In genomic region chr10:77746313-77746712, GRCh38 we compare ENCODE assay signal across 16 cellular contexts.
DNase-seq lines count a peak whose midpoint lies in the region; ATAC-seq and TF ChIP-seq lines count a peak whose summit lies in the region.
"Had no signal": no experiment of that assay in that cellular context is flagged by ENCODE, and none has a peak within 500 bp of the region (broad histone marks: within the 10 kb centered on the region; RNA-seq: fewer than 3 reads in every experiment).

No MANE protein-coding gene starts in this region.

- ATAC-seq in aorta (ENCODE audit: low FRiP score) = peak; percentile 71
- ATAC-seq: activated CD8-positive, alpha-beta T cell treated with anti-CD3 and anti-CD28 coated beads, Interleukin-2, amount 10 ng/mL, durations not matched to agents 7 days and 5 days; HepG2 had no signal

- intact Hi-C loops in cardiac septum (cut with DNase I) = no loop called here
- intact Hi-C loops in aorta (cut with DNase I) = no loop called here

- WGBS in aorta, 2 donors = 81 to 85% methylated on average over 8 of the region's 8 CpGs

- H3K27me3 ChIP-seq in cardiac muscle cell (no peaks in the 10 kb centered on the region), brain microvascular endothelial cell (replicated peaks) (no peaks in the 10 kb centered on the region), aorta (ENCODE audit: control insufficient read depth in 1 of 2, insufficient read depth in 2 of 2, low read length in 1 of 2) (no peaks in the 10 kb centered on the region)
- H3K27me3 ChIP-seq: Peyer's patch, thyroid gland had no signal

- no peak for TF ChIP-seq CTCF in cardiac muscle cell (IDR thresholded peaks at IDR 0.05; ENCODE audit: low read depth, low read length)
- TF ChIP-seq CTCF in brain microvascular endothelial cell (IDR thresholded peaks at IDR 0.05; ENCODE audit: low read depth, low read length, missing control alignments) = no peak
- no peak for TF ChIP-seq CTCF in coronary artery (IDR thresholded peaks at IDR 0.05)

- no peak overlapping the region for H3K4me3 ChIP-seq in cardiac muscle cell
- H3K4me3 ChIP-seq in brain microvascular endothelial cell (ENCODE audit: low read depth, low read length) = no peak overlapping the region
- no peak overlapping the region for H3K4me3 ChIP-seq in aorta (ENCODE audit: low read length in 2 of 2)
- no peak overlapping the region for H3K4me3 ChIP-seq in coronary artery
- H3K4me3 ChIP-seq: Peyer's patch, thyroid gland had no signal

- no peaks in the 10 kb centered on the region for H3K36me3 ChIP-seq in cardiac muscle cell
- H3K36me3 ChIP-seq in brain microvascular endothelial cell (replicated peaks) = no peaks in the 10 kb centered on the region
- H3K36me3 ChIP-seq in aorta (ENCODE audit: control insufficient read depth in 1 of 2, insufficient read depth in 2 of 2, low read length in 1 of 2) = no peaks in the 10 kb centered on the region
- H3K36me3 ChIP-seq: Peyer's patch, thyroid gland had no signal

- no peaks in the 10 kb centered on the region for H3K9me3 ChIP-seq in cardiac muscle cell (ENCODE audit: low read depth)
- H3K9me3 ChIP-seq in aorta (ENCODE audit: control insufficient read depth, low read length) = peaks cover 1% of the 10 kb centered on the region
- H3K9me3 ChIP-seq: Peyer's patch, thyroid gland had no signal

- in situ Hi-C loops in brain microvascular endothelial cell (cut with HindIII; ENCODE audit: low pct_ligation_motif_present, low sequenced_read_pairs) = no loop called here

- H3K27ac ChIP-seq in cardiac muscle cell = peak overlapping the region; percentile 45
- no peak overlapping the region for H3K27ac ChIP-seq in brain microvascular endothelial cell
- H3K27ac ChIP-seq in aorta (ENCODE audit: low read depth in 1 of 2, low read length in 2 of 2) = no peak overlapping the region
- no peak overlapping the region for H3K27ac ChIP-seq in coronary artery
- H3K27ac ChIP-seq: Peyer's patch, thyroid gland had no signal

- DNase-seq in cardiac muscle cell (ENCODE audit: low read depth in 1 of 2, low spot score in 1 of 2) (peak in 1 of 2 donors; percentile 70), cardiac septum (ENCODE audit: low spot score) (no peak), brain microvascular endothelial cell (peak; percentile 83), iris pigment epithelial cell (ENCODE audit: low read depth) (peak; percentile 85), aorta (peak in 1 of 2 donors; percentile 60), coronary artery (ENCODE audit: low spot score) (no peak), NCI-H345 (lab: John Stamatoyannopoulos, UW) (no peak), activated gamma-delta T cell (lab: John Stamatoyannopoulos, UW) (no peak)
- DNase-seq: 8988T; activated CD8-positive, alpha-beta T cell treated with anti-CD3 and anti-CD28 coated beads, Interleukin-2, amount 10 ng/mL, durations not matched to agents 7 days and 5 days; activated naive CD4-positive, alpha-beta T cell; glutamatergic neuron; NCI-H510A treated with DMSO at 0.1 percent for 48 hours; Peyer's patch; thyroid gland had no signal

- H3K4me1 ChIP-seq in cardiac muscle cell (ENCODE audit: low read depth) (peaks cover 16% of the 10 kb centered on the region), aorta (ENCODE audit: control insufficient read depth in 1 of 2, insufficient read depth in 2 of 2, low read length in 2 of 2) (no peaks in the 10 kb centered on the region)
- H3K4me1 ChIP-seq: Peyer's patch, thyroid gland had no signal

Comparison
In these comparisons a context has a peak if more than half of its experiments do, and no peak if none do; other contexts are left out.
1. DNase-seq: peak in brain microvascular endothelial cell (single experiment) and iris pigment epithelial cell (single experiment); none in cardiac septum (single experiment), coronary artery (single experiment), NCI-H345 (single experiment) and activated gamma-delta T cell (single experiment).